In genomic region chr5:121160591-121160990, GRCh38 we compare ENCODE assay signal across 24 cellular contexts.
DNase-seq lines count a peak whose midpoint lies in the region; ATAC-seq, FAIRE-seq and TF ChIP-seq lines count a peak whose summit lies in the region.
"Had no signal": no experiment of that assay in that cellular context is flagged by ENCODE, and none has a peak within 500 bp of the region (broad histone marks: within the 10 kb centered on the region; RNA-seq: fewer than 3 reads in every experiment).

No MANE protein-coding gene starts in this region.

- in situ Hi-C loops in HepG2 (cut with HindIII; ENCODE audit: extremely low pct_ligation_motif_present, low pct_unique_long_range_greater_than_20kb): no loop called here
- in situ Hi-C loops in K562 (cut with MboI): no loop called here

- H3K9me1 ChIP-seq in K562 (ENCODE audit: control insufficient read depth, insufficient read depth, low read length): no peaks in the 10 kb centered on the region

- no peak overlapping the region for H3K9ac ChIP-seq in HepG2 (ENCODE audit: insufficient read depth, low read depth, low read length)
- no peak overlapping the region for H3K9ac ChIP-seq in K562 (ENCODE audit: insufficient read depth in 1 of 2, low read depth in 2 of 2, low read length in 2 of 2)
- H3K9ac ChIP-seq: BLaER1 had no signal

- intact Hi-C loops in HepG2 (cut with micrococcal nuclease; ENCODE audit: unreplicated experiment) (no loop called here), right lobe of liver (cut with DNase I) (no loop called here), K562 (cut with micrococcal nuclease) (no loop called here)

- H3K79me2 ChIP-seq in HepG2 (ENCODE audit: insufficient read depth, low read length) (no peaks in the 10 kb centered on the region), K562 (ENCODE audit: control insufficient read depth, insufficient read depth, low read length) (no peaks in the 10 kb centered on the region)

- WGBS in HepG2 (ENCODE audit: low lambda C conversion rate): 0% methylated on average over 1 of the region's 1 CpG
- WGBS in right lobe of liver (ENCODE audit: insufficient coverage, low coverage, low lambda C conversion rate, missing lambda C conversion rate): 24% methylated on average over 1 of the region's 1 CpG
- 10% methylated on average over 1 of the region's 1 CpG for WGBS in K562 (ENCODE audit: insufficient coverage, low coverage, missing lambda C conversion rate)

- H3K4me1 ChIP-seq in HepG2 (ENCODE audit: insufficient read depth, low read length) (no peaks in the 10 kb centered on the region), right lobe of liver (no peaks in the 10 kb centered on the region), K562 (replicated peaks in 1 of 2; ENCODE audit: control insufficient read depth in 2 of 2, insufficient read depth in 2 of 2, low read length in 2 of 2) (no peaks in the 10 kb centered on the region)
- H3K4me1 ChIP-seq: BE2C, BLaER1 had no signal

- H3K4me3 ChIP-seq in HepG2 (replicated peaks in 1 of 3; ENCODE audit: insufficient read depth in 1 of 3, low read depth in 2 of 3, low read length in 3 of 3) (no peak overlapping the region), right lobe of liver (no peak overlapping the region), K562 (no peak overlapping the region)
- H3K4me3 ChIP-seq: BLaER1, GM12878 had no signal

- BruUV-seq in HepG2 (replicated peaks; lab: Mats Ljungman, UMichigan) (no TSS peak), K562 (replicated peaks; lab: Mats Ljungman, UMichigan) (no TSS peak)

- POLR2A ChIA-PET in HepG2 (lab: Yijun Ruan, JAX): no interaction called here
- POLR2A ChIA-PET in K562 (lab: Yijun Ruan, JAX): no interaction called here

- DNase-seq in HepG2 (ENCODE audit: low spot score) (no peak), right lobe of liver (no peak), K562 (ENCODE audit: extremely low read depth in 1 of 4, low spot score in 3 of 4) (no peak), NCI-H774 (lab: John Stamatoyannopoulos, UW) (no peak), NOMO-1 (lab: John Stamatoyannopoulos, UW; ENCODE audit: unreplicated experiment in 2 of 2) (no peak)
- DNase-seq: ACHN; BE2C; C1 segment of cervical spinal cord; CD4-positive, alpha-beta memory T cell; CD4-positive, CD25-positive, alpha-beta regulatory T cell; CD8-positive, alpha-beta memory T cell; COR-L47; DMS 273 treated with DMSO at 0.1 percent for 48 hours; DMS153; DMS53; DMS79; DND-41; EL; GDM1 had no signal

- no peak overlapping the region for H3K4me2 ChIP-seq in HepG2 (ENCODE audit: low read depth, low read length)
- no peak overlapping the region for H3K4me2 ChIP-seq in K562 (ENCODE audit: insufficient read depth, low read length)
- H3K4me2 ChIP-seq: BLaER1 had no signal

- H4K20me1 ChIP-seq in HepG2 (ENCODE audit: insufficient read depth, low read length) (no peaks in the 10 kb centered on the region), K562 (replicated peaks; ENCODE audit: control insufficient read depth, insufficient read depth, low read length) (no peaks in the 10 kb centered on the region)
- H4K20me1 ChIP-seq: BLaER1 had no signal

- TF ChIP-seq POLR2A in HepG2 (IDR thresholded peaks at IDR 0.05; ENCODE audit: insufficient read depth in 1 of 2, low read depth in 2 of 2, low read length in 2 of 2): no peak
- no peak for TF ChIP-seq POLR2A in right lobe of liver (IDR thresholded peaks at IDR 0.05)
- TF ChIP-seq POLR2A in K562 (conservative IDR thresholded peaks at IDR 0.05): no peak

- no peak overlapping the region for H3K27ac ChIP-seq in HepG2 (ENCODE audit: extremely low read length, insufficient read depth, low read length)
- no peak overlapping the region for H3K27ac ChIP-seq in right lobe of liver
- H3K27ac ChIP-seq in K562 (ENCODE audit: extremely low read depth, low read depth, low read length): no peak overlapping the region
- H3K27ac ChIP-seq: 22Rv1, BLaER1 had no signal

- H3K27me3 ChIP-seq in HepG2 (ENCODE audit: control insufficient read depth in 1 of 2, insufficient read depth in 2 of 2, low read length in 2 of 2) (no peaks in the 10 kb centered on the region), right lobe of liver (no peaks in the 10 kb centered on the region), K562 (ENCODE audit: control insufficient read depth in 2 of 2, insufficient read depth in 2 of 2, low read length in 2 of 2) (no peaks in the 10 kb centered on the region)
- H3K27me3 ChIP-seq: BE2C, BLaER1 had no signal

- H3K9me3 ChIP-seq in HepG2 (ENCODE audit: low read length) (no peaks in the 10 kb centered on the region), right lobe of liver (no peaks in the 10 kb centered on the region), K562 (replicated peaks; ENCODE audit: control insufficient read depth, insufficient read depth, low read depth, low read length) (no peaks in the 10 kb centered on the region)
- H3K9me3 ChIP-seq: BE2C, BLaER1 had no signal

- no peak for TF ChIP-seq RAD21 in HepG2 (CRISPR knock-in tag; IDR thresholded peaks at IDR 0.05)
- TF ChIP-seq RAD21 in K562 (CRISPR knock-in tag; conservative IDR thresholded peaks at IDR 0.05 in 1 of 2, IDR thresholded peaks at IDR 0.05 in 1 of 2): no peak

- no peak for TF ChIP-seq EP300 in HepG2 (IDR thresholded peaks at IDR 0.05; ENCODE audit: low read depth in 2 of 2, low read length in 2 of 2)
- no peak for TF ChIP-seq EP300 in HepG2 (CRISPR knock-in tag; IDR thresholded peaks at IDR 0.05; ENCODE audit: borderline replicate concordance)
- TF ChIP-seq EP300 in K562 (IDR thresholded peaks at IDR 0.05; ENCODE audit: low read length): no peak

- TF ChIP-seq CTCF in HepG2 (CRISPR knock-in tag; IDR thresholded peaks at IDR 0.05) (no peak), right lobe of liver (IDR thresholded peaks at IDR 0.05) (no peak), K562 (IDR thresholded peaks at IDR 0.05 in 2 of 3, conservative IDR thresholded peaks at IDR 0.05 in 1 of 3; ENCODE audit: insufficient read depth in 2 of 3, low read depth in 1 of 3, low read length in 3 of 3) (no peak)

- ATAC-seq in HepG2: no peak
- no peak for ATAC-seq in right lobe of liver
- ATAC-seq in K562: no peak
- ATAC-seq: GM12878 had no signal

- no peak for FAIRE-seq in HepG2 (lab: Jason Lieb, UNC)
- FAIRE-seq in K562 (lab: Jason Lieb, UNC): no peak
- FAIRE-seq: GM12878, GM12892, GM18507 had no signal

- CTCF ChIA-PET in HepG2 (lab: Yijun Ruan, JAX; ENCODE audit: low intra/inter-chr PET ratio, low total read pairs): no interaction called here
- CTCF ChIA-PET in K562 (lab: Yijun Ruan, JAX; ENCODE audit: low intra/inter-chr PET ratio): no interaction called here

- no peak overlapping the region for H2AFZ ChIP-seq in HepG2 (ENCODE audit: low read length)
- H2AFZ ChIP-seq in K562 (ENCODE audit: low read depth, low read length): no peak overlapping the region

- H3K36me3 ChIP-seq in HepG2 (replicated peaks in 1 of 2; ENCODE audit: control insufficient read depth in 1 of 2, insufficient read depth in 2 of 2, low read length in 2 of 2): no peaks in the 10 kb centered on the region
- H3K36me3 ChIP-seq in right lobe of liver: no peaks in the 10 kb centered on the region
- H3K36me3 ChIP-seq in K562 (ENCODE audit: control insufficient read depth, insufficient read depth, low read length): no peaks in the 10 kb centered on the region
- H3K36me3 ChIP-seq: BE2C, BLaER1 had no signal

TF ChIP-seq in HepG2, 621 proteins besides CTCF, POLR2A, EP300 and RAD21:
- TF ChIP-seq TEF (CRISPR knock-in tag; IDR thresholded peaks at IDR 0.05) (no peak), MAFF (IDR thresholded peaks at IDR 0.05; ENCODE audit: low read depth, low read length) (peak; percentile 55), MAFK (conservative IDR thresholded peaks at IDR 0.05 in 1 of 2, IDR thresholded peaks at IDR 0.05 in 1 of 2; ENCODE audit: low read length in 2 of 2) (peak; percentile 50 to 75; a peak in 3 of 4 replicates), ZNF7 (CRISPR knock-in tag; IDR thresholded peaks at IDR 0.05) (no peak), ZBTB1 (CRISPR knock-in tag; IDR thresholded peaks at IDR 0.05; ENCODE audit: borderline replicate concordance) (no peak), ZKSCAN5 (CRISPR knock-in tag; IDR thresholded peaks at IDR 0.05) (no peak)

TF ChIP-seq in K562, 482 proteins besides CTCF, POLR2A, EP300 and RAD21:
- TF ChIP-seq MAFF (IDR thresholded peaks at IDR 0.05; ENCODE audit: low read length) (peak; percentile 26; the same call in 1 of the 2 replicates), BHLHE40 (IDR thresholded peaks at IDR 0.05; ENCODE audit: low read length) (no peak), ZNF316 (IDR thresholded peaks at IDR 0.05) (peak; percentile 36; the same call in 1 of the 2 replicates)
TF ChIP-seq in K562: peak in this region for 2.

Comparison
In these comparisons a context has a peak if more than half of its experiments do, and no peak if none do; other contexts are left out.
1. Of the 241 proteins assayed by ChIP-seq in both HepG2 and K562: peak only in HepG2: MAFK; only in K562: none; in both: MAFF; in neither: 239.